ENCODE assay signal across 23 cellular contexts in genomic region chr3:165513715-165514711, GRCh38.
"Had no signal": no experiment of that assay in that cellular context is flagged by ENCODE, and none has a peak within 500 bp of the region (broad histone marks: within the 10 kb centered on the region; RNA-seq: fewer than 3 reads in every experiment).

No MANE protein-coding gene starts in this region.

- H3K9me3 Mint-ChIP-seq: neural crest cell, type B pancreatic cell had no signal

- DNase-seq: esophagus squamous epithelium; gastrocnemius medialis; head of caudate nucleus; kidney; left lung; mesendoderm; midbrain; naive B cell; stimulated activated CD4-positive, alpha-beta T cell treated with anti-CD3 and anti-CD28 coated beads, Interleukin-2, amount 100 ng/mL, for 24 hours; stimulated activated CD4-positive, alpha-beta T cell treated with anti-CD3 and anti-CD28 coated beads, Interleukin-4, amount 100 ng/mL, for 24 hours; stimulated activated naive CD4-positive, alpha-beta T cell treated with Interleukin-2 at 50 U/mL for 16 hours; stomach; thyroid gland had no signal

- ATAC-seq: gastrocnemius medialis; left lung; natural killer cell treated with Interleukin-12 subunit alpha and Interleukin-12 subunit beta and Interleukin-15 and Interleukin-18, amount 100 ng/mL, for 72 hours; sciatic nerve; stimulated activated effector memory CD8-positive, alpha-beta T cell treated with anti-CD3 and anti-CD28 coated beads, Interleukin-12 subunit alpha, Interleukin-12 subunit beta, amount 100 ng/mL, for 72 hours had no signal

- H3K4me3 Mint-ChIP-seq: central memory CD8-positive, alpha-beta T cell; naive B cell; natural killer cell treated with Interleukin-12 subunit alpha and Interleukin-12 subunit beta and Interleukin-15 and Interleukin-18, amount 100 ng/mL, for 72 hours; neural crest cell; stimulated activated effector memory CD8-positive, alpha-beta T cell treated with anti-CD3 and anti-CD28 coated beads, Interleukin-12 subunit alpha, Interleukin-12 subunit beta, amount 100 ng/mL, for 72 hours; type B pancreatic cell had no signal

- FAIRE-seq: kidney had no signal

- H3K27ac Mint-ChIP-seq: naive B cell; natural killer cell treated with Interleukin-12 subunit alpha and Interleukin-12 subunit beta and Interleukin-15 and Interleukin-18, amount 100 ng/mL, for 72 hours; stimulated activated effector memory CD8-positive, alpha-beta T cell treated with anti-CD3 and anti-CD28 coated beads, Interleukin-12 subunit alpha, Interleukin-12 subunit beta, amount 100 ng/mL, for 72 hours; type B pancreatic cell had no signal

- H3K4me1 Mint-ChIP-seq: central memory CD8-positive, alpha-beta T cell; naive B cell; stimulated activated effector memory CD8-positive, alpha-beta T cell treated with anti-CD3 and anti-CD28 coated beads, Interleukin-12 subunit alpha, Interleukin-12 subunit beta, amount 100 ng/mL, for 72 hours had no signal

- H3K4me3 ChIP-seq: cardiac muscle cell, coronary artery, esophagus squamous epithelium, gastrocnemius medialis, left lung, prostate gland, right atrium auricular region, stomach, thyroid gland had no signal

- H3K27me3 ChIP-seq: cardiac muscle cell, esophagus squamous epithelium, gastrocnemius medialis, left lung, right atrium auricular region, stomach, thyroid gland had no signal

- H3K36me3 Mint-ChIP-seq: naive B cell; natural killer cell treated with Interleukin-12 subunit alpha and Interleukin-12 subunit beta and Interleukin-15 and Interleukin-18, amount 100 ng/mL, for 72 hours; stimulated activated effector memory CD8-positive, alpha-beta T cell treated with anti-CD3 and anti-CD28 coated beads, Interleukin-12 subunit alpha, Interleukin-12 subunit beta, amount 100 ng/mL, for 72 hours; type B pancreatic cell had no signal

- H3K36me3 ChIP-seq: cardiac muscle cell, esophagus squamous epithelium, gastrocnemius medialis, left lung, prostate gland, right atrium auricular region, stomach, thyroid gland had no signal

- H3K4me1 ChIP-seq: esophagus squamous epithelium, gastrocnemius medialis, left lung, prostate gland, right atrium auricular region, stomach, thyroid gland had no signal

- H3K27me3 Mint-ChIP-seq: central memory CD8-positive, alpha-beta T cell; naive B cell; natural killer cell treated with Interleukin-12 subunit alpha and Interleukin-12 subunit beta and Interleukin-15 and Interleukin-18, amount 100 ng/mL, for 72 hours; type B pancreatic cell had no signal

- H3K27ac ChIP-seq: cardiac muscle cell, coronary artery, esophagus squamous epithelium, gastrocnemius medialis, left lung, prostate gland, right atrium auricular region, stomach, thyroid gland had no signal

- H3K9me3 ChIP-seq: esophagus squamous epithelium, gastrocnemius medialis, prostate gland, right atrium auricular region, thyroid gland had no signal
